In the genomic region with DNA sequence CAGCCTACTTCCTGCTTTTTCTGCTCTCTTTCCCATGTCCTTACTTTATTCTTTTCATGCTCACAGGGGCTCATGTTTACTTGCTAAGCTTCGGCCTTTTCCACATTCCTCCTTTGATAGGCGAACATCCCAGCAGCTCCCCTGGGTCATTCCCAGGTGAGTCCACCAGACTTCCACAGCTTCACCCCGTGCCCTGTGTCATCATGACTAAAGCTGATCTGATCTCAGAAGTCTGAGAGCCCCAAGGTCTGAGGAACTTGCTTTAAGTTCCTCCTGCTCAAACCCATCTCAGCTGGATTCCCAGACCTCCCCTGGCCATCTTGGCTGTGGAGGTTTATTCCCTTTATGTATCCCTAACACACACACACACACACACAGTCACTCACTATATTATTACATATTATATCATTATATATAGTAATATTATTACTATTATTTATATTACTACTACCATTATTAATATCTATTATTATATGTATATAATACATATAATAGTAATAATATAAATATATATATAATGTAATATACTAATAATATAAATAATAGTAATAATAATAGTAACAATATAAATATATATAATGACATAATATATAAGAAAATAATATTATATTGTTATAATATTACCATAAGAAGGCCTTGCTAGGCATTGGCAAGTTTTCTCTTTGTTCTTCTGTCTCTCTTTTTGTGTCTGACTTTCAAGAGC, we compare ENCODE assay signal across 17 cellular contexts.
DNase-seq lines count a peak whose midpoint lies in the region; ATAC-seq, FAIRE-seq and TF ChIP-seq lines count a peak whose summit lies in the region.
"Had no signal": no experiment of that assay in that cellular context is flagged by ENCODE, and none has a peak within 500 bp of the region (broad histone marks: within the 10 kb centered on the region; RNA-seq: fewer than 3 reads in every experiment).

No MANE protein-coding gene starts in this region.

- in situ Hi-C loops in transverse colon (cut with MboI; ENCODE audit: low pct_ligation_motif_present in 1 of 4, low pct_unique_long_range_greater_than_20kb in 1 of 4, low sequenced_read_pairs in 3 of 4), result no loop called here

- no peaks in the 10 kb centered on the region for H3K9me2 ChIP-seq in SK-N-SH

- H3K27ac ChIP-seq in SK-N-SH (ENCODE audit: low read depth in 2 of 2, low read length in 1 of 2) (peak overlapping the region; percentile 87 to 98; a peak in 3 of 4 replicates), ascending aorta (peak overlapping the region; percentile 85 to 87), kidney (ENCODE audit: low read depth in 2 of 2, low read length in 2 of 2) (no peak overlapping the region), transverse colon (peak overlapping the region; percentile 47 to 81 (median 75))

- intact Hi-C loops in ascending aorta (cut with DNase I), result no loop called here
- intact Hi-C loops in kidney (cut with DNase I), result no loop called here
- intact Hi-C loops in transverse colon (cut with DNase I; ENCODE audit: low total_unique reads), result no loop called here

- H3K27ac Mint-ChIP-seq in T-cell, result no peak overlapping the region
- H3K27ac Mint-ChIP-seq: activated T-helper 2 cell treated with anti-CD3 and anti-CD28 coated beads, Interferon-gamma antibody, Interleukin-2, Interleukin-4, amounts not matched to agents 10 μg/mL and 5 μg/mL and 100 μg/mL, durations not matched to agents 14 hours and 24 hours and 36 hours; CD8-positive, alpha-beta T cell had no signal

- 0 out of 2 replicates have a peak overlapping the region, but pooled peaks have one; percentile 12 for H3K4me2 ChIP-seq in SK-N-SH

- TF ChIP-seq CTCF in SK-N-SH (IDR thresholded peaks at IDR 0.05) (no peak), ascending aorta (IDR thresholded peaks at IDR 0.05) (no peak), kidney (IDR thresholded peaks at IDR 0.05; ENCODE audit: borderline replicate concordance, extremely low read depth, insufficient read depth) (no peak), transverse colon (IDR thresholded peaks at IDR 0.05) (no peak)

- H3K4me1 ChIP-seq in SK-N-SH (ENCODE audit: control insufficient read depth in 1 of 2, insufficient read depth in 2 of 2, low read depth in 1 of 2, low read length in 1 of 2) (peaks cover 10 to 20% of the 10 kb centered on the region in 2 experiments), ascending aorta (peaks cover 0 to 17% of the 10 kb centered on the region in 2 donors), kidney (ENCODE audit: control insufficient read depth in 1 of 2, insufficient read depth in 1 of 2, low read depth in 1 of 2, low read length in 2 of 2) (no peaks in the 10 kb centered on the region), transverse colon (peaks cover 0 to 22% (median 12%) of the 10 kb centered on the region in 4 donors)
- H3K4me1 ChIP-seq: Peyer's patch had no signal

- no peaks in the 10 kb centered on the region for H3K9me3 Mint-ChIP-seq in T-cell
- H3K9me3 Mint-ChIP-seq: CD8-positive, alpha-beta T cell; naive B cell had no signal

- 49% methylated on average over 3 of the region's 3 CpGs for WGBS in SK-N-SH (ENCODE audit: low lambda C conversion rate)
- WGBS in transverse colon (ENCODE audit: low coverage in 1 of 2), 2 donors, result 29 to 38% methylated on average over 2 to 3 of the region's 3 CpGs

- DNase-seq in SK-N-SH (no peak), ascending aorta (ENCODE audit: low spot score in 2 of 2) (no peak), kidney (no peak), transverse colon (no peak), T-cell (no peak), glomerular visceral epithelial cell (ENCODE audit: extremely low spot score) (no peak)
- DNase-seq: 8988T; CD8-positive, alpha-beta T cell; effector CD8-positive, alpha-beta T cell; GDM1; naive B cell; NCI-H1417 treated with DMSO at 0.1 percent for 48 hours; Peyer's patch had no signal

- no peak overlapping the region for H3K4me3 Mint-ChIP-seq in T-cell
- H3K4me3 Mint-ChIP-seq: CD8-positive, alpha-beta T cell; naive B cell had no signal

- peaks cover 0 to 10% (median 2%) of the 10 kb centered on the region in 3 donors for H3K4me1 Mint-ChIP-seq in T-cell

- H2AFZ ChIP-seq in SK-N-SH (ENCODE audit: low read depth), result peak overlapping the region; percentile 57; the same call in 1 of the 2 replicates

- TF ChIP-seq EP300 in SK-N-SH (IDR thresholded peaks at IDR 0.05; ENCODE audit: borderline replicate concordance in 1 of 2, low read depth in 1 of 2, low read length in 1 of 2), result no peak
- no peak for TF ChIP-seq EP300 in transverse colon (IDR thresholded peaks at IDR 0.05; ENCODE audit: low read depth)

- H3K4me3 ChIP-seq in SK-N-SH (ENCODE audit: low read depth in 2 of 2, low read length in 1 of 2), result no peak overlapping the region
- no peak overlapping the region for H3K4me3 ChIP-seq in ascending aorta
- H3K4me3 ChIP-seq in kidney (ENCODE audit: low read length in 2 of 2), result no peak overlapping the region
- H3K4me3 ChIP-seq in transverse colon, result no peak overlapping the region
- H3K4me3 ChIP-seq: Peyer's patch had no signal

- H3K27me3 ChIP-seq in SK-N-SH (ENCODE audit: insufficient read depth), result no peaks in the 10 kb centered on the region
- no peaks in the 10 kb centered on the region for H3K27me3 ChIP-seq in ascending aorta
- no peaks in the 10 kb centered on the region for H3K27me3 ChIP-seq in transverse colon
- H3K27me3 ChIP-seq: Peyer's patch had no signal

- no peaks in the 10 kb centered on the region for H3K9me3 ChIP-seq in SK-N-SH
- no peaks in the 10 kb centered on the region for H3K9me3 ChIP-seq in ascending aorta
- no peaks in the 10 kb centered on the region for H3K9me3 ChIP-seq in kidney (ENCODE audit: control insufficient read depth in 1 of 2, low read length in 2 of 2)
- H3K9me3 ChIP-seq in transverse colon, result no peaks in the 10 kb centered on the region
- H3K9me3 ChIP-seq: Peyer's patch had no signal

- no peaks in the 10 kb centered on the region for H4K20me1 ChIP-seq in SK-N-SH (ENCODE audit: insufficient read depth)

- POLR2A ChIA-PET in SK-N-SH (lab: Yijun Ruan, JAX), result interaction anchor here (0.8 kb wide), 1 partner anchor 297 kb away, joined by 3 read pairs; no protein-coding TSS in a partner anchor
- POLR2A ChIA-PET in T-cell (lab: Charles Lee), result no interaction called here

- H3K9ac ChIP-seq in SK-N-SH (no peak overlapping the region), kidney (ENCODE audit: low read length in 2 of 2) (no peak overlapping the region)

- H3K27me3 Mint-ChIP-seq in T-cell, result no peaks in the 10 kb centered on the region
- H3K27me3 Mint-ChIP-seq: naive B cell had no signal

- H3K79me2 ChIP-seq in SK-N-SH (ENCODE audit: insufficient read depth), result no peaks in the 10 kb centered on the region

- no peak for ATAC-seq in SK-N-SH treated with all-trans-retinoic acid at 6 μM for 48 hours
- no peak for ATAC-seq in T-cell (replicated peaks in 1 of 4)
- no peak for ATAC-seq in GM19328 (IDR thresholded peaks at IDR 0.05; ENCODE audit: unreplicated experiment)
- ATAC-seq: CD8-positive, alpha-beta T cell; left lobe of liver had no signal

- H3K36me3 Mint-ChIP-seq in T-cell, result no peaks in the 10 kb centered on the region
- H3K36me3 Mint-ChIP-seq: CD8-positive, alpha-beta T cell; naive B cell had no signal

- CTCF ChIA-PET in SK-N-SH (lab: Yijun Ruan, JAX) (interaction anchor here (2.3 kb wide), 1 partner anchor 230 kb away, joined by 7 read pairs; no protein-coding TSS in a partner anchor), T-cell (lab: Charles Lee) (no interaction called here)

- peaks cover 30% of the 10 kb centered on the region for H3F3A ChIP-seq in SK-N-SH (replicated peaks; ENCODE audit: insufficient read depth)

- H3K36me3 ChIP-seq in SK-N-SH (replicated peaks in 1 of 2; ENCODE audit: control insufficient read depth in 1 of 2, insufficient read depth in 2 of 2, low read length in 1 of 2) (no peaks in the 10 kb centered on the region), ascending aorta (no peaks in the 10 kb centered on the region), kidney (ENCODE audit: control insufficient read depth in 1 of 2, insufficient read depth in 2 of 2, low read length in 2 of 2) (no peaks in the 10 kb centered on the region), transverse colon (no peaks in the 10 kb centered on the region)
- H3K36me3 ChIP-seq: Peyer's patch had no signal

- peak; percentile 74 for FAIRE-seq in kidney (lab: Jason Lieb, UNC)

- no peak for TF ChIP-seq RAD21 in SK-N-SH (IDR thresholded peaks at IDR 0.05; ENCODE audit: low read length)

- no peak for TF ChIP-seq POLR2A in transverse colon (IDR thresholded peaks at IDR 0.05)

TF ChIP-seq in SK-N-SH, 30 proteins besides CTCF, POLR2A, EP300 and RAD21 (continues in another document):
- no peak for TF ChIP-seq GABPA (IDR thresholded peaks at IDR 0.05; ENCODE audit: low read depth)
- TF ChIP-seq FOXM1 (IDR thresholded peaks at IDR 0.05; ENCODE audit: low read depth), result no peak
- no peak for TF ChIP-seq MAX (IDR thresholded peaks at IDR 0.05; ENCODE audit: low read depth)
- TF ChIP-seq RFX5 (IDR thresholded peaks at IDR 0.05; ENCODE audit: low read length), result no peak
- TF ChIP-seq RXRA (IDR thresholded peaks at IDR 0.05; ENCODE audit: borderline replicate concordance, low read depth), result no peak

TF ChIP-seq in SK-N-SH treated with all-trans-retinoic acid at 6 μM for 48 hours, 23 proteins besides CTCF, POLR2A, EP300 and RAD21:
- no peak for TF ChIP-seq SNAI2 (CRISPR knock-in tag; IDR thresholded peaks at IDR 0.05)

Comparison
In these comparisons a context has a peak if more than half of its experiments do, and no peak if none do; other contexts are left out.
1. H3K27ac ChIP-seq: peak in SK-N-SH (2 of 2), ascending aorta (2 of 2) and transverse colon (4 of 4); none in kidney (0 of 2).